ENCODE assay signal across 12 cellular contexts in the genomic region with DNA sequence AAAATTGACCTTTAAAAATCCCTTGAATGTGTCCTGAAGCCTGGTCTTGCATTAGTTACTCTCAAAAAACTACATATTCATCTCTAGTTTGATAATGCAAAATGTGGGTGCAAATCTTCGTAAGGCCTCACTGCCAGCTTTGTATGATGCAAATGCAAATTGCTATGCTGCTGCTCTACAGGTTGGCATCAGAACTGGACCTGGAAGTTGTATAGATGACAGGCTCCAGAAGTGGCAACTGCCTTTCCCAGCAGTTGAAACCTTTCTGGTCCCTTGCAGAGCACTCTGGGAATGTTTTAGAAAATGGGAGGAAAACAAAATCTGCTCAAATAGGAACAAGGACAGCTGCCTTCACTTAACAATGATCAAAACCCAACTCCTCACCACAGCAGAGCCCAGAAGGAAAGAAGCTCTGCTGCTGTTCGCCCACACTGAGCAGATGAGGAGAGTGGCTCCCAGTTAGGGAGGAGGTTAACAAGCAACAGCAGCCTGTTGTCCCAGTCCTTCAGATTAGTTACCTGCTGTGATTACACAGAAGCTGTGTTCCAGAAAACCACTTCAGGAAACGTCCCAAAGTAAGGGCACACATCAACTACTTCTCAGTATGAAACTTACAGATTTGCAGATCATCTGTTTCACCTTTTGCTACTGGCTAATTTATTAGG.
A peak's percentile ranks its signal among the peaks of the same experiment; 100 is the strongest.
DNase-seq lines count a peak whose midpoint lies in the region; ATAC-seq, FAIRE-seq and TF ChIP-seq lines count a peak whose summit lies in the region.
"Had no signal": no experiment of that assay in that cellular context is flagged by ENCODE, and none has a peak within 500 bp of the region (broad histone marks: within the 10 kb centered on the region; RNA-seq: fewer than 3 reads in every experiment).

No MANE protein-coding gene starts in this region.

- H3K27ac ChIP-seq in astrocyte (ENCODE audit: low read depth, low read length): no peak overlapping the region
- no peak overlapping the region for H3K27ac ChIP-seq in naive thymus-derived CD4-positive, alpha-beta T cell (ENCODE audit: low read depth, low read length)
- H3K27ac ChIP-seq: BLaER1 had no signal

- no peaks in the 10 kb centered on the region for H3K27me3 ChIP-seq in astrocyte (ENCODE audit: insufficient read depth, low read length)
- H3K27me3 ChIP-seq in naive thymus-derived CD4-positive, alpha-beta T cell (ENCODE audit: control insufficient read depth in 2 of 2, insufficient read depth in 2 of 2, low read length in 2 of 2): no peaks in the 10 kb centered on the region
- H3K27me3 ChIP-seq: BLaER1 had no signal

- H3K27me3 Mint-ChIP-seq in stimulated activated naive CD8-positive, alpha-beta T cell treated with anti-CD3 and anti-CD28 coated beads, Interleukin-15, Interleukin-2, amounts not matched to agents 100 ng/mL and 50 ng/mL, for 24 hours: no peaks in the 10 kb centered on the region
- no peaks in the 10 kb centered on the region for H3K27me3 Mint-ChIP-seq in astrocyte (ENCODE audit: low read depth, unreplicated experiment)
- H3K27me3 Mint-ChIP-seq in naive thymus-derived CD4-positive, alpha-beta T cell: no peaks in the 10 kb centered on the region
- H3K27me3 Mint-ChIP-seq: brain had no signal

- H3K4me2 ChIP-seq in astrocyte (ENCODE audit: low read length): no peak overlapping the region
- H3K4me2 ChIP-seq: BLaER1 had no signal

- no peak for DNase-seq in stimulated activated naive CD8-positive, alpha-beta T cell treated with anti-CD3 and anti-CD28 coated beads, Interleukin-15, Interleukin-2, amounts not matched to agents 100 U/mL and 50 U/mL, for 24 hours
- no peak for DNase-seq in astrocyte (ENCODE audit: low read depth)
- no peak for DNase-seq in naive thymus-derived CD4-positive, alpha-beta T cell
- no peak for DNase-seq in GM10266 (ENCODE audit: extremely low spot score)
- no peak for DNase-seq in H4 (ENCODE audit: low spot score)
- DNase-seq: NCI-H1092 treated with DMSO at 0.1 percent for 48 hours, SIG-M5 had no signal

- peaks cover 35% of the 10 kb centered on the region for H3K4me1 ChIP-seq in astrocyte (ENCODE audit: insufficient read depth, low read length)
- peaks cover 0 to 2% of the 10 kb centered on the region in 2 donors for H3K4me1 ChIP-seq in naive thymus-derived CD4-positive, alpha-beta T cell (ENCODE audit: control insufficient read depth in 2 of 2, insufficient read depth in 2 of 2, low read length in 2 of 2)
- H3K4me1 ChIP-seq: BLaER1 had no signal

- FAIRE-seq in astrocyte (lab: Jason Lieb, UNC): no peak

- no peaks in the 10 kb centered on the region for H3K9me3 ChIP-seq in astrocyte (ENCODE audit: insufficient read depth, low read depth, low read length)
- no peaks in the 10 kb centered on the region for H3K9me3 ChIP-seq in naive thymus-derived CD4-positive, alpha-beta T cell (ENCODE audit: control insufficient read depth in 2 of 3, low read length in 3 of 3)

- peaks cover 34% of the 10 kb centered on the region for H3K36me3 Mint-ChIP-seq in stimulated activated naive CD8-positive, alpha-beta T cell treated with anti-CD3 and anti-CD28 coated beads, Interleukin-15, Interleukin-2, amounts not matched to agents 100 ng/mL and 50 ng/mL, for 24 hours (ENCODE audit: low read depth)
- H3K36me3 Mint-ChIP-seq in astrocyte (ENCODE audit: low read depth, unreplicated experiment): peaks cover 16% of the 10 kb centered on the region
- H3K36me3 Mint-ChIP-seq in naive thymus-derived CD4-positive, alpha-beta T cell: peaks cover 12 to 35% (median 26%) of the 10 kb centered on the region in 5 donors

- H3K36me3 ChIP-seq in astrocyte (ENCODE audit: insufficient read depth, low read length): no peaks in the 10 kb centered on the region
- no peaks in the 10 kb centered on the region for H3K36me3 ChIP-seq in naive thymus-derived CD4-positive, alpha-beta T cell (ENCODE audit: control insufficient read depth in 2 of 3, insufficient read depth in 3 of 3, low read length in 3 of 3)

- H3K4me1 Mint-ChIP-seq in stimulated activated naive CD8-positive, alpha-beta T cell treated with anti-CD3 and anti-CD28 coated beads, Interleukin-15, Interleukin-2, amounts not matched to agents 100 ng/mL and 50 ng/mL, for 24 hours (ENCODE audit: low read depth): peaks cover 49% of the 10 kb centered on the region
- peaks cover 47% of the 10 kb centered on the region for H3K4me1 Mint-ChIP-seq in astrocyte (ENCODE audit: low read depth, unreplicated experiment)
- peaks cover 12 to 41% (median 30%) of the 10 kb centered on the region in 7 donors for H3K4me1 Mint-ChIP-seq in naive thymus-derived CD4-positive, alpha-beta T cell

- H3K79me2 ChIP-seq in astrocyte (ENCODE audit: insufficient read depth, low read length): no peaks in the 10 kb centered on the region

- TF ChIP-seq CTCF in astrocyte (IDR thresholded peaks at IDR 0.05; ENCODE audit: insufficient read depth, low read depth, low read length) (no peak), GM10266 (IDR thresholded peaks at IDR 0.05; ENCODE audit: control insufficient read depth, insufficient read depth, low read depth, missing control alignments) (no peak)

- H2AFZ ChIP-seq in astrocyte (ENCODE audit: low read depth, low read length): no peak overlapping the region

- CTCF ChIA-PET in naive thymus-derived CD4-positive, alpha-beta T cell (lab: Charles Lee): interaction anchor here (1.0 kb wide), 1 partner anchor 21 kb away, joined by 3 read pairs; no protein-coding TSS in a partner anchor

- POLR2A ChIA-PET in naive thymus-derived CD4-positive, alpha-beta T cell (lab: Charles Lee): interaction anchor here (1.2 kb wide), 1 partner anchor 10 kb away, joined by 4 read pairs; no protein-coding TSS in a partner anchor

- no peak overlapping the region for H3K4me3 ChIP-seq in astrocyte (ENCODE audit: insufficient read depth, low read depth, low read length)
- H3K4me3 ChIP-seq in naive thymus-derived CD4-positive, alpha-beta T cell (ENCODE audit: low read length): no peak overlapping the region
- H3K4me3 ChIP-seq: BLaER1 had no signal

- no peak overlapping the region for H3K4me3 Mint-ChIP-seq in stimulated activated naive CD8-positive, alpha-beta T cell treated with anti-CD3 and anti-CD28 coated beads, Interleukin-15, Interleukin-2, amounts not matched to agents 100 ng/mL and 50 ng/mL, for 24 hours
- no peak overlapping the region for H3K4me3 Mint-ChIP-seq in astrocyte (ENCODE audit: unreplicated experiment)
- H3K4me3 Mint-ChIP-seq in naive thymus-derived CD4-positive, alpha-beta T cell: peak overlapping the region in 1 of 10 donors; percentile 5
- H3K4me3 Mint-ChIP-seq: brain had no signal

- no peak for ATAC-seq in stimulated activated naive CD8-positive, alpha-beta T cell treated with anti-CD3 and anti-CD28 coated beads, Interleukin-15, Interleukin-2, amounts not matched to agents 100 U/mL and 50 U/mL, for 24 hours
- ATAC-seq in naive thymus-derived CD4-positive, alpha-beta T cell: no peak
- ATAC-seq in GM18520 (IDR thresholded peaks at IDR 0.05; ENCODE audit: unreplicated experiment): no peak
- ATAC-seq in GM19324 (IDR thresholded peaks at IDR 0.05; ENCODE audit: low FRiP score, unreplicated experiment): no peak

- no peak overlapping the region for H3K9ac ChIP-seq in astrocyte (ENCODE audit: low read length)
- H3K9ac ChIP-seq: BLaER1 had no signal

- H3K27ac Mint-ChIP-seq in stimulated activated naive CD8-positive, alpha-beta T cell treated with anti-CD3 and anti-CD28 coated beads, Interleukin-15, Interleukin-2, amounts not matched to agents 100 ng/mL and 50 ng/mL, for 24 hours: peak overlapping the region; percentile 63
- peak overlapping the region; percentile 62 for H3K27ac Mint-ChIP-seq in astrocyte (ENCODE audit: unreplicated experiment)
- H3K27ac Mint-ChIP-seq in naive thymus-derived CD4-positive, alpha-beta T cell: peak overlapping the region in 8 of 9 donors; percentile 12 to 85 (median 66)

- intact Hi-C loops in naive thymus-derived CD4-positive, alpha-beta T cell (cut with micrococcal nuclease): no loop called here

- peaks cover 3% of the 10 kb centered on the region for H3K9me3 Mint-ChIP-seq in stimulated activated naive CD8-positive, alpha-beta T cell treated with anti-CD3 and anti-CD28 coated beads, Interleukin-15, Interleukin-2, amounts not matched to agents 100 ng/mL and 50 ng/mL, for 24 hours
- H3K9me3 Mint-ChIP-seq in astrocyte (ENCODE audit: unreplicated experiment): peaks cover 2% of the 10 kb centered on the region
- peaks cover 0 to 5% (median 2%) of the 10 kb centered on the region in 11 donors for H3K9me3 Mint-ChIP-seq in naive thymus-derived CD4-positive, alpha-beta T cell

- peaks cover 3% of the 10 kb centered on the region for H4K20me1 ChIP-seq in astrocyte (ENCODE audit: insufficient read depth, low read length)
- H4K20me1 ChIP-seq: BLaER1 had no signal
